ENCODE assay signal across 29 cellular contexts in genomic region chrX:112694811-112695210, GRCh38. TPM values are rescaled to one million over a fixed set of nuclear protein-coding genes. Genes with fewer than 3 reads are reported as not detected.
"Had no signal": no experiment of that assay in that cellular context is flagged by ENCODE, and none has a peak within 500 bp of the region (broad histone marks: within the 10 kb centered on the region; RNA-seq: fewer than 3 reads in every experiment).

No MANE protein-coding gene starts in this region.

- H3K36me3 ChIP-seq: esophagus muscularis mucosa, gastrocnemius medialis, heart right ventricle, left lung, lower lobe of right lung had no signal

- DNase-seq: dermis blood vessel endothelial cell; dorsolateral prefrontal cortex; effector CD4-positive, alpha-beta T cell; effector memory CD4-positive, alpha-beta T cell; foreskin keratinocyte; gastrocnemius medialis; glutamatergic neuron; head of caudate nucleus; heart right ventricle; hippocampal formation; left cardiac atrium; left lung; left ventricle myocardium superior; lower lobe of right lung; mesenchymal stem cell; mucosa of descending colon; naive B cell had no signal

- H3K4me1 ChIP-seq: esophagus muscularis mucosa, foreskin keratinocyte, gastrocnemius medialis, heart right ventricle, left lung, lower lobe of right lung had no signal

- H3K4me3 ChIP-seq: coronary artery, dorsolateral prefrontal cortex, esophagus muscularis mucosa, gastrocnemius medialis, heart right ventricle, left lung, lower lobe of right lung, mucosa of descending colon had no signal

- H3K4me1 Mint-ChIP-seq: mesothelial cell of epicardium, naive B cell had no signal

- H3K27ac Mint-ChIP-seq: mesothelial cell of epicardium had no signal

- ATAC-seq: foreskin keratinocyte, gastrocnemius medialis, heart right ventricle, left cardiac atrium, left lung, left ventricle myocardium superior, lower lobe of right lung, mucosa of descending colon had no signal

- H3K36me3 Mint-ChIP-seq: naive B cell had no signal

- FAIRE-seq: endothelial cell of umbilical vein, islet of Langerhans, keratinocyte had no signal

- H3K27ac ChIP-seq: coronary artery, dorsolateral prefrontal cortex, esophagus muscularis mucosa, foreskin keratinocyte, gastrocnemius medialis, heart right ventricle, left lung, lower lobe of right lung had no signal

- H3K9me3 ChIP-seq: left lung, lower lobe of right lung, mucosa of descending colon had no signal

- H3K4me3 Mint-ChIP-seq: mesothelial cell of epicardium, naive B cell had no signal

- H3K27me3 ChIP-seq: esophagus muscularis mucosa, foreskin keratinocyte, gastrocnemius medialis, left lung had no signal

RNA-seq across cellular contexts. Expression of gene LHFPL1, which starts 15.1 kb away (rescaled TPM):
- total RNA-seq: endothelial cell of umbilical vein, epithelial cell of proximal tubule, esophagus muscularis mucosa, fibroblast of lung, glomerular endothelial cell, kidney epithelial cell, mesenteric fat pad, myocyte had no signal
- polyA plus RNA-seq: endothelial cell of umbilical vein, keratinocyte had no signal
